10 cellular contexts compared by ENCODE assay signal in the genomic region with DNA sequence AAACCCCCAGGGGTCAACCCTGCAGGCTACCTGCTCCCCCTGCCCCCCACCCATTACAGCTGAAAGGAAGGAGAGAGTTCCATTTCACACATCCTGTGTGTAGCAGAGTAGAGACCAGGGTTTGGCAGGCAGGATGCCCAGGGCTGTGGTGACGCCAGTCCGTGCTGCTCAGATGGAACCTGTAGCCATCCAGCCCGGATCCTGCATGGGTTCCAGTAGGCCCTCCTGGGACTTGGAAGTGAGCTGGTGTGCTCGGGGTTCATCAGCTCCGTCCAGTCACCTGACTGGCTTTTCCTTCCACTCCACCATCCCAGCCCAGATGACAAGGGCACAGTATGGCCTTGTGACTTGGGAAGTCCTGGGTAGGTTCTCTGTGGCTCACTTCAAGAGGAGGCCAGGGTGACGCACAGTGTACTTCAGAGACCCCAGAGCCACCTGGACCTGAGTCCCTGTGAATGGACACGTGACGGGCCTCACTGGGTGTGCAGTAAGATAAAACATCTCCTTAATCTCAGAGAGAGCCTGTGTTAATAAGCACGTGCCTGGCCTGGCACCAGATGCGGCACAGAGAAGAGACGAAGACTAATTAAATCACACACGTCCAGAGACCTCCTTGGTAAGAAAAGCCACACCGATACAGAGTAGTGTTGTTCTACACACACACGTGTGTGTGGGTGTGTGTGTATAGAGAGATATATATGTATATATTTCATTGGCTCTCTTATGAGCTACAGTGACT. TPM values are rescaled to one million over a fixed set of nuclear protein-coding genes. Genes with fewer than 3 reads are reported as not detected.
A peak's percentile ranks its signal among the peaks of the same experiment; 100 is the strongest.
DNase-seq lines count a peak whose midpoint lies in the region; ATAC-seq and TF ChIP-seq lines count a peak whose summit lies in the region.
"Had no signal": no experiment of that assay in that cellular context is flagged by ENCODE, and none has a peak within 500 bp of the region (broad histone marks: within the 10 kb centered on the region; RNA-seq: fewer than 3 reads in every experiment).

No MANE protein-coding gene starts in this region.

- no peaks in the 10 kb centered on the region for H3K27me3 ChIP-seq in heart right ventricle
- no peaks in the 10 kb centered on the region for H3K27me3 ChIP-seq in muscle layer of duodenum (ENCODE audit: low read depth, low read length)
- no peaks in the 10 kb centered on the region for H3K27me3 ChIP-seq in vagina
- H3K27me3 ChIP-seq: upper lobe of right lung had no signal

- TF ChIP-seq CTCF in heart right ventricle (IDR thresholded peaks at IDR 0.05) (no peak), vagina (IDR thresholded peaks at IDR 0.05) (no peak)

- TF ChIP-seq POLR2A in vagina (IDR thresholded peaks at IDR 0.05), result no peak

- no peaks in the 10 kb centered on the region for H3K27me3 Mint-ChIP-seq in activated T-cell treated with anti-CD3 and anti-CD28 coated beads, Interleukin-2, amount 50 U/mL, for 72 hours (ENCODE audit: low read depth)

- H3K4me3 ChIP-seq in heart right ventricle (no peak overlapping the region), muscle layer of duodenum (ENCODE audit: low read depth in 1 of 2, low read length in 2 of 2) (no peak overlapping the region), vagina (no peak overlapping the region)
- H3K4me3 ChIP-seq: upper lobe of right lung had no signal

- H3K9me3 Mint-ChIP-seq in activated T-cell treated with anti-CD3 and anti-CD28 coated beads, Interleukin-2, amount 50 U/mL, for 72 hours, result no peaks in the 10 kb centered on the region

- peaks cover 17 to 42% of the 10 kb centered on the region in 2 donors for H3K36me3 Mint-ChIP-seq in activated T-cell treated with anti-CD3 and anti-CD28 coated beads, Interleukin-2, amount 50 U/mL, for 72 hours (ENCODE audit: insufficient read depth in 2 of 2)

- WGBS in heart right ventricle, 2 donors, result 63 to 64% methylated on average over 14 of the region's 14 CpGs

- peak overlapping the region; percentile 92 for H3K27ac Mint-ChIP-seq in activated T-cell treated with anti-CD3 and anti-CD28 coated beads, Interleukin-2, amount 50 U/mL, for 72 hours

- H3K27ac ChIP-seq in heart right ventricle (peak overlapping the region in 6 of 10 donors; percentile 41 to 65 (median 54)), muscle layer of duodenum (ENCODE audit: low read length) (peak overlapping the region; percentile 44), vagina (peak overlapping the region; percentile 51)

- ATAC-seq in heart right ventricle, result peak in 7 of 8 donors; percentile 2 to 53 (median 19)
- peak in 1 of 2 donors; percentile 24 for ATAC-seq in activated T-cell treated with anti-CD3 and anti-CD28 coated beads, Interleukin-2, amount 50 U/mL, for 72 hours (replicated peaks in 1 of 2)

- H3K36me3 ChIP-seq in heart right ventricle (peaks cover 0 to 44% (median 0%) of the 10 kb centered on the region in 9 donors), muscle layer of duodenum (ENCODE audit: control insufficient read depth in 1 of 2, insufficient read depth in 2 of 2, low read length in 2 of 2) (no peaks in the 10 kb centered on the region), vagina (peaks cover 0 to 4% of the 10 kb centered on the region in 2 donors)

- intact Hi-C loops in heart right ventricle (cut with DNase I) (no loop called here), cardiac septum (cut with DNase I) (no loop called here), vagina (cut with DNase I) (no loop called here)

- peaks cover 96% of the 10 kb centered on the region for H3K4me1 Mint-ChIP-seq in activated T-cell treated with anti-CD3 and anti-CD28 coated beads, Interleukin-2, amount 50 U/mL, for 72 hours (ENCODE audit: low read depth)

- H3K4me3 Mint-ChIP-seq in activated T-cell treated with anti-CD3 and anti-CD28 coated beads, Interleukin-2, amount 50 U/mL, for 72 hours, result peak overlapping the region; percentile 85 to 92

- H3K4me1 ChIP-seq in heart right ventricle, result peaks cover 13 to 83% (median 64%) of the 10 kb centered on the region in 9 donors
- peaks cover 27 to 76% of the 10 kb centered on the region in 2 donors for H3K4me1 ChIP-seq in muscle layer of duodenum (ENCODE audit: control insufficient read depth in 1 of 2, insufficient read depth in 2 of 2, low read length in 2 of 2)
- H3K4me1 ChIP-seq in vagina, result peaks cover 66% of the 10 kb centered on the region

- DNase-seq in heart right ventricle (no peak), cardiac septum (ENCODE audit: low spot score) (no peak), vagina (ENCODE audit: extremely low spot score in 2 of 2) (no peak), ureter (ENCODE audit: low spot score) (no peak), Kasumi-1 (lab: John Stamatoyannopoulos, UW) (no peak), inferior parietal cortex (ENCODE audit: extremely low spot score) (no peak)
- peak in 1 of 2 donors; percentile 49 for DNase-seq in activated T-cell treated with anti-CD3 and anti-CD28 coated beads, Interleukin-2, amount 50 U/mL, for 72 hours
- DNase-seq: stimulated activated CD4-positive, alpha-beta T cell treated with anti-CD3 and anti-CD28 coated beads, Interleukin-12 subunit alpha, Interleukin-12 subunit beta, amount 100 ng/mL, for 4 hours; upper lobe of right lung had no signal

- no peaks in the 10 kb centered on the region for H3K9me3 ChIP-seq in heart right ventricle
- no peaks in the 10 kb centered on the region for H3K9me3 ChIP-seq in muscle layer of duodenum (ENCODE audit: control insufficient read depth in 1 of 2, low read length in 2 of 2)
- no peaks in the 10 kb centered on the region for H3K9me3 ChIP-seq in vagina
- H3K9me3 ChIP-seq: upper lobe of right lung had no signal

RNA-seq across cellular contexts. Expression of gene ITPKB, which starts 16.0 kb away (rescaled TPM):
- total RNA-seq in heart right ventricle (10 to 100 TPM; 12.1 to 30.5 (median 16.6) TPM), cardiac septum (10.5 TPM), vagina (31.7 TPM), ureter (29.4 TPM)
- polyA plus RNA-seq in heart right ventricle, result 10 to 100 TPM in 1 of 2 donors, 1 to 10 TPM in 1; 4.5 to 17.0 TPM
- total RNA-seq in activated T-cell treated with anti-CD3 and anti-CD28 coated beads, Interleukin-2, amount 50 U/mL, for 72 hours, result 10 to 100 TPM; 50.7 to 58.0 TPM
